In genomic region chr1:54667797-54668196, GRCh38 we compare ENCODE assay signal across 10 cellular contexts. TPM values are rescaled to one million over a fixed set of nuclear protein-coding genes. Genes with fewer than 3 reads are reported as not detected.
"Had no signal": no experiment of that assay in that cellular context is flagged by ENCODE, and none has a peak within 500 bp of the region (broad histone marks: within the 10 kb centered on the region; RNA-seq: fewer than 3 reads in every experiment).

No MANE protein-coding gene starts in this region.

- H3K4me1 Mint-ChIP-seq: H9 had no signal

- FAIRE-seq: H54, K562 had no signal

- H3K4me3 ChIP-seq: GM23248, K562 had no signal

- H2AFZ ChIP-seq: GM23248 had no signal

- DNase-seq: GM23248, H9, HCEC 1CT, IMR-90, KG1 had no signal

- H3K27ac ChIP-seq: GM23248, HL-60 had no signal

- H3K9ac ChIP-seq: GM23248 had no signal

- H3K4me3 Mint-ChIP-seq: H9 had no signal

- H3K27ac Mint-ChIP-seq: H9 had no signal

- H3K9me3 Mint-ChIP-seq: H9 had no signal

RNA-seq across cellular contexts. Expression of gene MROH7, which starts 26.2 kb away (rescaled TPM):
- total RNA-seq: HT1080, IMR-90, K562 had no signal
- polyA plus RNA-seq: IMR-90, K562 had no signal

RNA-seq across cellular contexts. Expression of gene FAM151A, which starts 44.5 kb away (rescaled TPM):
- total RNA-seq: GM23248, H1, H9, HT1080, IMR-90, K562 had no signal
- polyA plus RNA-seq: H1, IMR-90, K562 had no signal
